8 cellular contexts compared by ENCODE assay signal in genomic region chr5:68217476-68217984, GRCh38. TPM values are rescaled to one million over a fixed set of nuclear protein-coding genes. Genes with fewer than 3 reads are reported as not detected.
A peak's percentile ranks its signal among the peaks of the same experiment; 100 is the strongest.
DNase-seq lines count a peak whose midpoint lies in the region; ATAC-seq, FAIRE-seq and TF ChIP-seq lines count a peak whose summit lies in the region.

No MANE protein-coding gene starts in this region.

- no peaks in the 10 kb centered on the region for H3K27me3 Mint-ChIP-seq in activated naive CD4-positive, alpha-beta T cell treated with anti-CD3 and anti-CD28 coated beads, Interleukin-2, amount 50 U/mL, for 24 hours
- H3K27me3 Mint-ChIP-seq in astrocyte (ENCODE audit: low read depth, unreplicated experiment) (no peaks in the 10 kb centered on the region), memory B cell (no peaks in the 10 kb centered on the region)

- FAIRE-seq in astrocyte (lab: Jason Lieb, UNC) (no peak), GM12891 (lab: Jason Lieb, UNC) (no peak)

- H3K4me3 ChIP-seq in astrocyte (ENCODE audit: insufficient read depth, low read depth, low read length) (peak overlapping the region; percentile 86), urinary bladder (ENCODE audit: low read depth, low read length) (peak overlapping the region; percentile 90)

- peak overlapping the region; percentile 96 for H3K4me2 ChIP-seq in astrocyte (ENCODE audit: low read length)

- peaks cover 48% of the 10 kb centered on the region for H4K20me1 ChIP-seq in astrocyte (ENCODE audit: insufficient read depth, low read length)

- WGBS in urinary bladder = 8% methylated on average over 6 of the region's 6 CpGs

- peaks cover 9% of the 10 kb centered on the region for H3K36me3 Mint-ChIP-seq in activated naive CD4-positive, alpha-beta T cell treated with anti-CD3 and anti-CD28 coated beads, Interleukin-2, amount 50 U/mL, for 24 hours
- H3K36me3 Mint-ChIP-seq in astrocyte (ENCODE audit: low read depth, unreplicated experiment) (no peaks in the 10 kb centered on the region), memory B cell (peaks cover 10% of the 10 kb centered on the region)

- ATAC-seq in memory B cell (ENCODE audit: low read depth) = no peak
- ATAC-seq in GM21367 (IDR thresholded peaks at IDR 0.05; ENCODE audit: unreplicated experiment) = no peak

- H3K4me1 Mint-ChIP-seq in activated naive CD4-positive, alpha-beta T cell treated with anti-CD3 and anti-CD28 coated beads, Interleukin-2, amount 50 U/mL, for 24 hours = peaks cover 62% of the 10 kb centered on the region
- H3K4me1 Mint-ChIP-seq in astrocyte (ENCODE audit: low read depth, unreplicated experiment) (peaks cover 6% of the 10 kb centered on the region), memory B cell (peaks cover 37% of the 10 kb centered on the region)

- H3K4me1 ChIP-seq in astrocyte (ENCODE audit: insufficient read depth, low read length) (peaks cover 7% of the 10 kb centered on the region), urinary bladder (ENCODE audit: insufficient read depth) (peaks cover 5% of the 10 kb centered on the region)

- H3K27ac ChIP-seq in astrocyte (ENCODE audit: low read depth, low read length) (no peak overlapping the region), urinary bladder (ENCODE audit: low read depth) (no peak overlapping the region)

- H2AFZ ChIP-seq in astrocyte (ENCODE audit: low read depth, low read length) = no peak overlapping the region

- TF ChIP-seq POLR2A in GM12891 (IDR thresholded peaks at IDR 0.05; ENCODE audit: low read depth, low read length) = no peak

- H3K9me3 Mint-ChIP-seq in activated naive CD4-positive, alpha-beta T cell treated with anti-CD3 and anti-CD28 coated beads, Interleukin-2, amount 50 U/mL, for 24 hours = no peaks in the 10 kb centered on the region
- peaks cover 2% of the 10 kb centered on the region for H3K9me3 Mint-ChIP-seq in astrocyte (ENCODE audit: unreplicated experiment)
- peaks cover 2% of the 10 kb centered on the region for H3K9me3 Mint-ChIP-seq in memory B cell

- H3K9ac ChIP-seq in astrocyte (ENCODE audit: low read length) = peak overlapping the region; percentile 80

- no peaks in the 10 kb centered on the region for H3K36me3 ChIP-seq in astrocyte (ENCODE audit: insufficient read depth, low read length)
- H3K36me3 ChIP-seq in urinary bladder (ENCODE audit: insufficient read depth) = no peaks in the 10 kb centered on the region

- peak overlapping the region; percentile 23 for H3K27ac Mint-ChIP-seq in activated naive CD4-positive, alpha-beta T cell treated with anti-CD3 and anti-CD28 coated beads, Interleukin-2, amount 50 U/mL, for 24 hours
- H3K27ac Mint-ChIP-seq in astrocyte (ENCODE audit: unreplicated experiment) (no peak overlapping the region), memory B cell (peak overlapping the region; percentile 58)

- TF ChIP-seq CTCF in astrocyte (IDR thresholded peaks at IDR 0.05; ENCODE audit: insufficient read depth, low read depth, low read length) = no peak

- no peaks in the 10 kb centered on the region for H3K27me3 ChIP-seq in astrocyte (ENCODE audit: insufficient read depth, low read length)

- DNase-seq in activated naive CD4-positive, alpha-beta T cell treated with Interleukin-2 at 50 U/mL for 16 hours = no peak
- DNase-seq in astrocyte (ENCODE audit: low read depth) (peak; percentile 28), memory B cell (ENCODE audit: low spot score in 2 of 2) (no peak), GM12891 (ENCODE audit: insufficient read length, low spot score) (no peak), NCI-H82 (lab: John Stamatoyannopoulos, UW) (no peak)

- peaks cover 59% of the 10 kb centered on the region for H3K79me2 ChIP-seq in astrocyte (ENCODE audit: insufficient read depth, low read length)

- H3K9me3 ChIP-seq in astrocyte (ENCODE audit: insufficient read depth, low read depth, low read length) = no peaks in the 10 kb centered on the region

- peak overlapping the region; percentile 92 for H3K4me3 Mint-ChIP-seq in activated naive CD4-positive, alpha-beta T cell treated with anti-CD3 and anti-CD28 coated beads, Interleukin-2, amount 50 U/mL, for 24 hours
- H3K4me3 Mint-ChIP-seq in astrocyte (ENCODE audit: unreplicated experiment) = peak overlapping the region; percentile 93
- H3K4me3 Mint-ChIP-seq in memory B cell = peak overlapping the region; percentile 83

TF ChIP-seq in GM12891, 5 proteins besides CTCF, POLR2A, EP300 and RAD21:
- TF ChIP-seq POU2F2 (IDR thresholded peaks at IDR 0.05; ENCODE audit: low read depth, low read length) = no peak
- TF ChIP-seq SPI1 (IDR thresholded peaks at IDR 0.05; ENCODE audit: low read depth, low read length) = no peak
- TF ChIP-seq TAF1 (IDR thresholded peaks at IDR 0.05; ENCODE audit: low read depth, low read length) = no peak
- no peak for TF ChIP-seq PAX5 (IDR thresholded peaks at IDR 0.05; ENCODE audit: insufficient read depth, low read length, severe bottlenecking)
- no peak for TF ChIP-seq POLR2AphosphoS5 (IDR thresholded peaks at IDR 0.05; ENCODE audit: low read depth, low read length)
TF ChIP-seq in GM12891: peak in this region for 0.

RNA-seq across cellular contexts. Expression of gene PIK3R1, which starts 2.0 kb away (rescaled TPM):
- total RNA-seq in astrocyte = 21.8 and 25.7 TPM in 2 replicates
- total RNA-seq in urinary bladder = 128 TPM
- polyA plus RNA-seq in urinary bladder = 66.4 TPM
- polyA plus RNA-seq in GM12891 (2012; ENCODE audit: low read depth, missing spikeins) = 16.1 TPM
